27 cellular contexts compared by ENCODE assay signal in the genomic region with DNA sequence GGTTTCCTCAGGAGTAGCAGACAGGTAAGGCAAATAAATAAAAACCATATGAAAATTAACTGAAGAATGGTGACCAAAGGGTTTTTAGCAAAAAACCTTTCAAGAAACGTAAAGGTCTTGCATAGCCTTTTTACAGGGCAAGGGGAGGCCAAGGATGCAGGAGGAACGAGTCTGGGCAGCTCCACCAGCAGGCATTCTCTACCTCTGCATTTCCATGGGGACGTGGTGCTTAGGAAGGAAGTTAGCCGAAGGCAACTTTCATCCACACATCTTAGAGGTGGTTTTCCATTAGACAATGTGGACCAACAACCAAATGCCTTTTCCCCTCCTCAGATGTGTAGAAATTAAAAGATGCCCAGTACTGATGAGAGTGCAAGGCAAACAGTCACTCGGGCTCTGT. TPM values are rescaled to one million over a fixed set of nuclear protein-coding genes. Genes with fewer than 3 reads are reported as not detected.
A peak's percentile ranks its signal among the peaks of the same experiment; 100 is the strongest.
DNase-seq lines count a peak whose midpoint lies in the region; ATAC-seq and TF ChIP-seq lines count a peak whose summit lies in the region.
"Had no signal": no experiment of that assay in that cellular context is flagged by ENCODE, and none has a peak within 500 bp of the region (broad histone marks: within the 10 kb centered on the region; RNA-seq: fewer than 3 reads in every experiment).

No MANE protein-coding gene starts in this region.

- no peak overlapping the region for H3K4me3 ChIP-seq in breast epithelium
- H3K4me3 ChIP-seq in epithelial cell of esophagus (ENCODE audit: low read length), result no peak overlapping the region
- H3K4me3 ChIP-seq: cardiac muscle cell, heart left ventricle, right lobe of liver, SK-N-MC, thyroid gland had no signal

- H3K9me3 ChIP-seq in breast epithelium, result no peaks in the 10 kb centered on the region
- H3K9me3 ChIP-seq: heart left ventricle, right lobe of liver, thyroid gland had no signal

- no peaks in the 10 kb centered on the region for H3K27me3 ChIP-seq in breast epithelium
- H3K27me3 ChIP-seq: cardiac muscle cell, heart left ventricle, right lobe of liver, thyroid gland had no signal

- no peaks in the 10 kb centered on the region for H3K36me3 Mint-ChIP-seq in MCF 10A (ENCODE audit: insufficient read depth, unreplicated experiment)
- peaks cover 16% of the 10 kb centered on the region for H3K36me3 Mint-ChIP-seq in mesothelial cell of epicardium

- H3K27ac Mint-ChIP-seq in MCF 10A (ENCODE audit: low read depth, unreplicated experiment), result peak overlapping the region; percentile 49
- H3K27ac Mint-ChIP-seq in mesothelial cell of epicardium, result peak overlapping the region; percentile 93
- H3K27ac Mint-ChIP-seq: activated CD8-positive, alpha-beta memory T cell treated with anti-CD3 and anti-CD28 coated beads, Interleukin-2, amount 10 ng/mL, durations not matched to agents 7 days and 5 days; activated T-cell treated with anti-CD3 and anti-CD28 coated beads, Interleukin-2, amount 50 U/mL, for 72 hours; B cell; stimulated activated naive CD8-positive, alpha-beta T cell treated with anti-CD3 and anti-CD28 coated beads, Interleukin-15, Interleukin-2, amounts not matched to agents 100 ng/mL and 50 ng/mL, for 24 hours had no signal

- intact Hi-C loops in MCF 10A (cut with micrococcal nuclease), result no loop called here
- intact Hi-C loops in breast epithelium (cut with DNase I; ENCODE audit: low total_unique reads), result no loop called here

- no peaks in the 10 kb centered on the region for H3K9me3 Mint-ChIP-seq in MCF 10A (ENCODE audit: unreplicated experiment)
- no peaks in the 10 kb centered on the region for H3K9me3 Mint-ChIP-seq in mesothelial cell of epicardium
- H3K9me3 Mint-ChIP-seq: activated T-cell treated with anti-CD3 and anti-CD28 coated beads, Interleukin-2, amount 50 U/mL, for 72 hours; CD8-positive, alpha-beta memory T cell; naive thymus-derived CD8-positive, alpha-beta T cell had no signal

- H3K36me3 ChIP-seq in breast epithelium, result no peaks in the 10 kb centered on the region
- H3K36me3 ChIP-seq: cardiac muscle cell, right lobe of liver, thyroid gland had no signal

- DNase-seq in MCF 10A (ENCODE audit: unreplicated experiment) (no peak), breast epithelium (ENCODE audit: low spot score in 2 of 2) (no peak), epithelial cell of esophagus (ENCODE audit: low read depth) (peak; percentile 69), mesothelial cell of epicardium (ENCODE audit: low spot score in 2 of 2, unreplicated experiment in 2 of 2) (no peak), AG08396 (ENCODE audit: low spot score) (no peak), hypothalamus (lab: John Stamatoyannopoulos, UW) (no peak), SKM-1 (lab: John Stamatoyannopoulos, UW; ENCODE audit: unreplicated experiment) (no peak)
- DNase-seq: activated CD4-positive, alpha-beta T cell treated with anti-CD3 and anti-CD28 coated beads, Interleukin-2, amount 50 U/mL, for 1 hour; activated CD8-positive, alpha-beta memory T cell treated with anti-CD3 and anti-CD28 coated beads, Interleukin-2, amount 10 ng/mL, durations not matched to agents 7 days and 5 days; activated naive CD4-positive, alpha-beta T cell treated with anti-CD3 and anti-CD28 coated beads, Interleukin-2, amount 50 U/mL, for 16 hours; activated T-cell treated with anti-CD3 and anti-CD28 coated beads, Interleukin-2, amount 50 U/mL, for 72 hours; amygdala; CD8-positive, alpha-beta memory T cell; DMS153; GOT3; heart left ventricle; naive thymus-derived CD8-positive, alpha-beta T cell; NCI-H2171 treated with DMSO at 0.1 percent for 48 hours; NCI-H524 treated with DMSO at 0.1 percent for 48 hours; right lobe of liver; thyroid gland had no signal

- no peaks in the 10 kb centered on the region for H3K27me3 Mint-ChIP-seq in MCF 10A (ENCODE audit: insufficient read depth, unreplicated experiment)
- H3K27me3 Mint-ChIP-seq in mesothelial cell of epicardium (ENCODE audit: low read depth), result no peaks in the 10 kb centered on the region
- H3K27me3 Mint-ChIP-seq: activated CD8-positive, alpha-beta memory T cell treated with anti-CD3 and anti-CD28 coated beads, Interleukin-2, amount 10 ng/mL, durations not matched to agents 7 days and 5 days; B cell; CD8-positive, alpha-beta memory T cell; naive thymus-derived CD8-positive, alpha-beta T cell; stimulated activated naive CD8-positive, alpha-beta T cell treated with anti-CD3 and anti-CD28 coated beads, Interleukin-15, Interleukin-2, amounts not matched to agents 100 ng/mL and 50 ng/mL, for 24 hours had no signal

- ATAC-seq in GM21447 (IDR thresholded peaks at IDR 0.05; ENCODE audit: unreplicated experiment), result no peak
- ATAC-seq: activated CD8-positive, alpha-beta memory T cell treated with anti-CD3 and anti-CD28 coated beads, Interleukin-2, amount 10 ng/mL, durations not matched to agents 7 days and 5 days; activated T-cell treated with anti-CD3 and anti-CD28 coated beads, Interleukin-2, amount 50 U/mL, for 72 hours; heart left ventricle; naive thymus-derived CD8-positive, alpha-beta T cell; right lobe of liver had no signal

- H3K4me1 Mint-ChIP-seq in MCF 10A (ENCODE audit: insufficient read depth, unreplicated experiment) (no peaks in the 10 kb centered on the region), mesothelial cell of epicardium (peaks cover 37% of the 10 kb centered on the region)

- TF ChIP-seq CTCF in MCF 10A (IDR thresholded peaks at IDR 0.05; ENCODE audit: unreplicated experiment) (no peak), breast epithelium (IDR thresholded peaks at IDR 0.05) (no peak), epithelial cell of esophagus (IDR thresholded peaks at IDR 0.05; ENCODE audit: insufficient read depth, low read depth, low read length, missing control alignments) (no peak), mesothelial cell of epicardium (IDR thresholded peaks at IDR 0.05; ENCODE audit: unreplicated experiment) (no peak)

- BruUV-seq in MCF 10A (replicated peaks; lab: Mats Ljungman, UMichigan), result no TSS peak

- no peak for TF ChIP-seq POLR2A in breast epithelium (IDR thresholded peaks at IDR 0.05)

- H3K4me3 Mint-ChIP-seq in MCF 10A (ENCODE audit: unreplicated experiment) (no peak overlapping the region), mesothelial cell of epicardium (no peak overlapping the region)
- H3K4me3 Mint-ChIP-seq: activated CD8-positive, alpha-beta memory T cell treated with anti-CD3 and anti-CD28 coated beads, Interleukin-2, amount 10 ng/mL, durations not matched to agents 7 days and 5 days; activated T-cell treated with anti-CD3 and anti-CD28 coated beads, Interleukin-2, amount 50 U/mL, for 72 hours; B cell; CD8-positive, alpha-beta memory T cell; stimulated activated naive CD8-positive, alpha-beta T cell treated with anti-CD3 and anti-CD28 coated beads, Interleukin-15, Interleukin-2, amounts not matched to agents 100 ng/mL and 50 ng/mL, for 24 hours had no signal

- CTCF ChIA-PET in MCF 10A (lab: Yijun Ruan, JAX), result no interaction called here

- POLR2A ChIA-PET in MCF 10A (lab: Yijun Ruan, JAX), result interaction anchor here (0.7 kb wide), 1 partner anchor 37 kb away, joined by 4 read pairs; no protein-coding TSS in a partner anchor

- H3K4me1 ChIP-seq in breast epithelium, result no peaks in the 10 kb centered on the region
- H3K4me1 ChIP-seq: parathyroid adenoma, right lobe of liver had no signal

- no peak overlapping the region for H3K27ac ChIP-seq in breast epithelium
- H3K27ac ChIP-seq: cardiac muscle cell, heart left ventricle, parathyroid adenoma, right lobe of liver, SK-N-MC had no signal

RNA-seq across cellular contexts. Expression of a gene that starts 20.7 kb away (rescaled TPM):
- total RNA-seq in MCF 10A (2022) (34.2 and 44.3 TPM in 2 replicates), breast epithelium (10 to 100 TPM; 32.3 to 39.1 (median 36.4) TPM), mesothelial cell of epicardium (122 to 126 TPM (median 123 TPM) in 3 replicates)

RNA-seq across cellular contexts. Expression of a gene that starts 21.1 kb away (rescaled TPM):
- 2.3 and 3.1 TPM in 2 replicates for total RNA-seq in MCF 10A (2022)
- 10 to 100 TPM in 2 of 3 donors, under 1 TPM in 1; 0.96 to 18.0 (median 10.5) TPM for total RNA-seq in breast epithelium
- total RNA-seq in mesothelial cell of epicardium, result 2.9 to 3.2 TPM (median 3.2 TPM) in 3 replicates
- total RNA-seq: activated CD8-positive, alpha-beta memory T cell treated with anti-CD3 and anti-CD28 coated beads, Interleukin-2, amount 10 ng/mL, durations not matched to agents 7 days and 5 days had no signal
